ENCODE assay signal across 8 cellular contexts in the genomic region with DNA sequence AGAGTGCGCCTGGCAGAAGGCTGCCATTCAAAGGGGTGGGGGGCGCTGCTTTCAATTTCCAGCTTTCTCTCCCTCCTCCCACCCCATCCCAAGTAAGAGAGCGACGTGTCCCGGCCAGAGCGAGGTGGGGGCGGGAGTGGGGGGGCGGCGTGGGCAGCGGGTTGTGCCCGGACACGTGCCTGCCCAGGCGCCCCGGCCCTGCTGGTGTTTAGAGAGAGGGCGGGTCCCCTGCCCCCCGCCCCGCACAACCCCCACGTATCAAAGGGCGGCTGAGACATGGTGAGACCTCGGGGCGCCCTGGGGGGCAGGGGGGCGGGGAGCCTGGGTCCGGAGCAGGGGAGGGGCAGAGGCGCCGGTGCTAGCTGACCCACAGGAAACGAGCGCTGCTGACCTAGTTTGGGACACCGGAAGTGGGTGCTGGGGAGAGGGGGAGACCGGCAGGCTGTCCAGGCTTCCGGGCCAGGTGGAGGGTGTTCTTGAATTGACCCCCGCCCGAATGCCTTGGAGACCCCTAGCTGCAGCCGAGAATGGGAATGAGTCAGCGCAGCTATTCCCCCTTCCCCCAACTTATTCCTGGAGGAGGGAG. TPM values are rescaled to one million over a fixed set of nuclear protein-coding genes. Genes with fewer than 3 reads are reported as not detected.
DNase-seq lines count a peak whose midpoint lies in the region; ATAC-seq and TF ChIP-seq lines count a peak whose summit lies in the region.

No MANE protein-coding gene starts in this region.

- peaks cover 19% of the 10 kb centered on the region for H4K20me1 ChIP-seq in OCI-LY3 (ENCODE audit: insufficient read depth, low read length)
- peaks cover 30% of the 10 kb centered on the region for H4K20me1 ChIP-seq in smooth muscle cell (ENCODE audit: low read depth)

- H3K4me2 ChIP-seq in OCI-LY3 (ENCODE audit: low read length) (peak overlapping the region; percentile 97), smooth muscle cell (peak overlapping the region; percentile 84)

- ATAC-seq in esophagus mucosa, result no peak

- peak overlapping the region; percentile 93 for H3K4me3 ChIP-seq in OCI-LY3 (ENCODE audit: low read length)
- H3K4me3 ChIP-seq in kidney epithelial cell (ENCODE audit: low read depth, low read length), result peak overlapping the region; percentile 94
- peak overlapping the region; percentile 73 for H3K4me3 ChIP-seq in smooth muscle cell

- H3K79me2 ChIP-seq in OCI-LY3 (ENCODE audit: low read length), result peaks cover 59% of the 10 kb centered on the region
- H3K79me2 ChIP-seq in smooth muscle cell (ENCODE audit: low read depth), result peaks cover 41% of the 10 kb centered on the region

- H3K9me3 ChIP-seq in OCI-LY3 (ENCODE audit: insufficient read depth, low read length), result no peaks in the 10 kb centered on the region
- no peaks in the 10 kb centered on the region for H3K9me3 ChIP-seq in smooth muscle cell (replicated peaks; ENCODE audit: low read depth)

- H2AFZ ChIP-seq in OCI-LY3 (ENCODE audit: low read depth, low read length) (no peak overlapping the region), smooth muscle cell (ENCODE audit: low read depth) (peak overlapping the region; percentile 50)

- H3K4me1 ChIP-seq in OCI-LY3 (ENCODE audit: low read length), result peaks cover 53% of the 10 kb centered on the region
- peaks cover 23% of the 10 kb centered on the region for H3K4me1 ChIP-seq in smooth muscle cell (ENCODE audit: low read depth)

- peak; percentile 43 for DNase-seq in NCI-H748 (lab: John Stamatoyannopoulos, UW; ENCODE audit: unreplicated experiment)
- DNase-seq in NCI-H748 treated with DMSO at 0.1 percent for 48 hours (lab: John Stamatoyannopoulos, UW), result no peak
- DNase-seq in caudate nucleus (lab: John Stamatoyannopoulos, UW), result peak in 32 of 61 donors; percentile 16 to 82 (median 50)
- DNase-seq in kidney epithelial cell (ENCODE audit: low read depth), result no peak
- no peak for DNase-seq in smooth muscle cell (lab: John Stamatoyannopoulos, UW; ENCODE audit: unreplicated experiment)
- DNase-seq in SK-N-DZ (ENCODE audit: low spot score), result no peak

- TF ChIP-seq CTCF in OCI-LY3 (IDR thresholded peaks at IDR 0.05; ENCODE audit: low read depth, low read length) (peak; percentile 4; the same call in 1 of the 2 replicates), kidney epithelial cell (IDR thresholded peaks at IDR 0.05; ENCODE audit: insufficient read depth, low read length, poor library complexity, severe bottlenecking) (no peak), smooth muscle cell (IDR thresholded peaks at IDR 0.05; ENCODE audit: borderline replicate concordance, insufficient read depth, poor library complexity, severe bottlenecking) (no peak)

- H3K36me3 ChIP-seq in OCI-LY3 (replicated peaks; ENCODE audit: low read depth, low read length), result peaks cover 10% of the 10 kb centered on the region
- H3K36me3 ChIP-seq in kidney epithelial cell (ENCODE audit: control insufficient read depth, insufficient read depth, low read length), result no peaks in the 10 kb centered on the region
- H3K36me3 ChIP-seq in smooth muscle cell (ENCODE audit: low read depth), result no peaks in the 10 kb centered on the region

- H3K27me3 ChIP-seq in OCI-LY3 (ENCODE audit: low read depth, low read length) (no peaks in the 10 kb centered on the region), kidney epithelial cell (ENCODE audit: control insufficient read depth, insufficient read depth, low read length) (no peaks in the 10 kb centered on the region), smooth muscle cell (ENCODE audit: low read depth) (no peaks in the 10 kb centered on the region)

- peaks cover 10% of the 10 kb centered on the region for H3F3A ChIP-seq in smooth muscle cell (ENCODE audit: low read depth)

- H3K9ac ChIP-seq in OCI-LY3 (ENCODE audit: low read length), result peak overlapping the region; percentile 96
- peak overlapping the region; percentile 74 for H3K9ac ChIP-seq in smooth muscle cell (ENCODE audit: low read depth)

- peak overlapping the region; percentile 92 for H3K27ac ChIP-seq in OCI-LY3 (ENCODE audit: low read length)
- peak overlapping the region; percentile 96 for H3K27ac ChIP-seq in caudate nucleus (ENCODE audit: low read depth, low read length)
- H3K27ac ChIP-seq in smooth muscle cell (ENCODE audit: low read depth), result peak overlapping the region; percentile 45

- WGBS in smooth muscle cell (ENCODE audit: low lambda C conversion rate), result 0% methylated on average over 19 of the region's 34 CpGs

RNA-seq across cellular contexts. Expression of a gene that starts 1.3 kb away (rescaled TPM):
- 28.0 and 40.3 TPM in 2 replicates for total RNA-seq in kidney epithelial cell
- total RNA-seq in smooth muscle cell, result 15.3 and 15.5 TPM in 2 replicates
- 7.5 and 10.0 TPM in 2 replicates for polyA plus RNA-seq in smooth muscle cell
- total RNA-seq in esophagus mucosa, result 132 TPM
- 4.1 and 4.9 TPM in 2 replicates for polyA plus RNA-seq in SK-N-DZ (2014; cell fraction: cytosol; rRNA removed)
- polyA plus RNA-seq in SK-N-DZ (2014; cell fraction: nucleus; rRNA removed), result 8.2 and 11.4 TPM in 2 replicates

RNA-seq across cellular contexts. Expression of a gene that starts 10.5 kb away (rescaled TPM):
- total RNA-seq in kidney epithelial cell (1.6 TPM in 1 of 2 replicates, not detected in the other), smooth muscle cell (not detected in 2 replicates), esophagus mucosa (not detected)
- not detected in 2 replicates for polyA plus RNA-seq in smooth muscle cell
- not detected in 2 replicates for polyA plus RNA-seq in SK-N-DZ (2014; cell fraction: cytosol; rRNA removed)
- 0.98 TPM in 1 of 2 replicates, not detected in the other for polyA plus RNA-seq in SK-N-DZ (2014; cell fraction: nucleus; rRNA removed)

RNA-seq across cellular contexts. Expression of a gene that starts 20.7 kb away (rescaled TPM):
- 53.0 and 60.9 TPM in 2 replicates for total RNA-seq in kidney epithelial cell
- 30.7 and 31.1 TPM in 2 replicates for total RNA-seq in smooth muscle cell
- polyA plus RNA-seq in smooth muscle cell, result 51.4 and 52.1 TPM in 2 replicates
- 29.6 TPM for total RNA-seq in esophagus mucosa
- polyA plus RNA-seq in SK-N-DZ (2014; cell fraction: cytosol; rRNA removed), result 133 and 172 TPM in 2 replicates
- polyA plus RNA-seq in SK-N-DZ (2014; cell fraction: nucleus; rRNA removed), result 243 and 343 TPM in 2 replicates

RNA-seq across cellular contexts. Expression of a gene that starts 29.4 kb away (rescaled TPM):
- total RNA-seq in kidney epithelial cell, result 67.4 and 72.4 TPM in 2 replicates
- total RNA-seq in smooth muscle cell, result 41.6 and 46.3 TPM in 2 replicates
- polyA plus RNA-seq in smooth muscle cell, result 115 and 116 TPM in 2 replicates
- 74.5 TPM for total RNA-seq in esophagus mucosa
- polyA plus RNA-seq in SK-N-DZ (2014; cell fraction: cytosol; rRNA removed), result 523 and 644 TPM in 2 replicates
- 311 and 412 TPM in 2 replicates for polyA plus RNA-seq in SK-N-DZ (2014; cell fraction: nucleus; rRNA removed)

RNA-seq across cellular contexts. Expression of a gene that starts 29.7 kb away (rescaled TPM):
- total RNA-seq in kidney epithelial cell (0.27 TPM in 1 of 2 replicates, not detected in the other), smooth muscle cell (1.1 TPM in 1 of 2 replicates, not detected in the other), esophagus mucosa (1.3 TPM)
- polyA plus RNA-seq in smooth muscle cell, result 1.2 and 1.3 TPM in 2 replicates
- 0.28 TPM in 1 of 2 replicates, not detected in the other for polyA plus RNA-seq in SK-N-DZ (2014; cell fraction: cytosol; rRNA removed)
- 0.19 and 2.3 TPM in 2 replicates for polyA plus RNA-seq in SK-N-DZ (2014; cell fraction: nucleus; rRNA removed)

Comparison
In these comparisons a context has a peak if more than half of its experiments do, and no peak if none do; other contexts are left out.
1. DNase-seq: peak in NCI-H748 (single experiment) and caudate nucleus (32 of 61); none in NCI-H748 treated with DMSO at 0.1 percent for 48 hours (single experiment), kidney epithelial cell (single experiment), smooth muscle cell (single experiment) and SK-N-DZ (single experiment).
2. H3K27ac ChIP-seq: peak in every context shown above with its lines; median percentile 96 in caudate nucleus; 92 in OCI-LY3; 45 in smooth muscle cell.
3. Peak in every context shown above with its lines, with median percentiles within 50 percentile points of each other: H3K4me3 ChIP-seq.